26 cellular contexts compared by ENCODE assay signal in genomic region chr17:61789872-61790271, GRCh38.
DNase-seq lines count a peak whose midpoint lies in the region; ATAC-seq, FAIRE-seq and TF ChIP-seq lines count a peak whose summit lies in the region.
"Had no signal": no experiment of that assay in that cellular context is flagged by ENCODE, and none has a peak within 500 bp of the region (broad histone marks: within the 10 kb centered on the region; RNA-seq: fewer than 3 reads in every experiment).

No MANE protein-coding gene starts in this region.

- H3K18ac ChIP-seq in IMR-90 (ENCODE audit: low read depth, low read length), result no peak overlapping the region

- SMC1A ChIA-PET in GM12878 (lab: Charles Lee; ENCODE audit: uncharacterized antibody, unreplicated experiment), result no interaction called here

- TF ChIP-seq EP300 in GM12878 (IDR thresholded peaks at IDR 0.05; ENCODE audit: borderline replicate concordance in 1 of 2, control insufficient read depth in 1 of 2, low read depth in 2 of 2, low read length in 2 of 2), result no peak

- H3K23ac ChIP-seq in IMR-90 (ENCODE audit: low read depth, low read length), result no peak overlapping the region

- CTCF ChIA-PET in IMR-90 (lab: Yijun Ruan, JAX) (no interaction called here), GM12878 (lab: Yijun Ruan, JAX) (no interaction called here)

- no peaks in the 10 kb centered on the region for H3K9me3 Mint-ChIP-seq in nephron progenitor cell
- H3K9me3 Mint-ChIP-seq: CD8-positive, alpha-beta memory T cell had no signal

- TF ChIP-seq RAD21 in IMR-90 (IDR thresholded peaks at IDR 0.05; ENCODE audit: low read length) (no peak), GM12878 (IDR thresholded peaks at IDR 0.05; ENCODE audit: insufficient read depth, low read depth, low read length) (no peak)

- peaks cover 36% of the 10 kb centered on the region for H3K36me3 Mint-ChIP-seq in nephron progenitor cell (ENCODE audit: low read depth)
- H3K36me3 Mint-ChIP-seq: CD4-positive, alpha-beta memory T cell; CD4-positive, CD25-positive, alpha-beta regulatory T cell had no signal

- no peak overlapping the region; a peak in 1 of 4 replicates for H4K8ac ChIP-seq in IMR-90 (ENCODE audit: low read depth in 2 of 2, low read length in 2 of 2)

- H3K36me3 ChIP-seq in DOHH2 (ENCODE audit: control insufficient read depth, low read length) (peaks cover 56% of the 10 kb centered on the region), IMR-90 (ENCODE audit: control insufficient read depth, insufficient read depth, low read length) (peaks cover 1% of the 10 kb centered on the region; the same call in 1 of the 2 replicates), GM12878 (ENCODE audit: control insufficient read depth in 2 of 2, insufficient read depth in 2 of 2, low read length in 1 of 2) (no peaks in the 10 kb centered on the region), esophagus squamous epithelium (no peaks in the 10 kb centered on the region)

- H3K4me2 ChIP-seq in DOHH2 (ENCODE audit: low read length) (no peak overlapping the region), IMR-90 (ENCODE audit: low read depth, low read length) (no peak overlapping the region), GM12878 (ENCODE audit: control insufficient read depth, insufficient read depth) (no peak overlapping the region)
- H3K4me2 ChIP-seq: BLaER1 had no signal

- no peaks in the 10 kb centered on the region for H3K4me1 Mint-ChIP-seq in nephron progenitor cell
- H3K4me1 Mint-ChIP-seq: CD14-positive monocyte; CD4-positive, alpha-beta memory T cell; CD4-positive, CD25-positive, alpha-beta regulatory T cell; CD8-positive, alpha-beta memory T cell had no signal

- no peak overlapping the region for H2BK120ac ChIP-seq in IMR-90 (ENCODE audit: low read depth, low read length)

- TF ChIP-seq CTCF in DOHH2 (IDR thresholded peaks at IDR 0.05; ENCODE audit: low read depth, low read length, poor library complexity, severe bottlenecking), result no peak
- TF ChIP-seq CTCF in IMR-90 (conservative IDR thresholded peaks at IDR 0.05; ENCODE audit: low read depth, low read length), result no peak
- TF ChIP-seq CTCF in GM12878 (IDR thresholded peaks at IDR 0.05 in 2 of 3, conservative IDR thresholded peaks at IDR 0.05 in 1 of 3; ENCODE audit: control insufficient read depth in 2 of 3, extremely low read depth in 1 of 3, insufficient read depth in 1 of 3, low read depth in 3 of 3, low read length in 3 of 3), result no peak
- no peak for TF ChIP-seq CTCF in nephron progenitor cell (IDR thresholded peaks at IDR 0.05)
- no peak for TF ChIP-seq CTCF in esophagus squamous epithelium (IDR thresholded peaks at IDR 0.05)

- H3K4me3 Mint-ChIP-seq in nephron progenitor cell, result no peak overlapping the region
- H3K4me3 Mint-ChIP-seq: CD14-positive monocyte; CD4-positive, alpha-beta memory T cell; CD8-positive, alpha-beta memory T cell had no signal

- FAIRE-seq in GM12878 (lab: Jason Lieb, UNC), result no peak
- FAIRE-seq: GM12892, GM18507 had no signal

- H3K79me2 ChIP-seq in DOHH2 (ENCODE audit: control insufficient read depth, low read length) (0 out of 2 replicates have a peak, but pooled peaks cover 2% of the 10 kb centered on the region), GM12878 (ENCODE audit: control insufficient read depth, insufficient read depth, low read length) (no peaks in the 10 kb centered on the region)

- no peak overlapping the region for H2BK15ac ChIP-seq in IMR-90 (ENCODE audit: low read depth, low read length)

- ATAC-seq in IMR-90 (ENCODE audit: low read depth), result no peak
- no peak for ATAC-seq in GM12878
- no peak for ATAC-seq in HG02623 (IDR thresholded peaks at IDR 0.05; ENCODE audit: unreplicated experiment)

- RAD21 ChIA-PET in GM12878 (lab: Charles Lee; ENCODE audit: unreplicated experiment), result no interaction called here

- peaks cover 2 to 6% of the 10 kb centered on the region in 2 experiments; a peak in 3 of 4 replicates for H3K79me1 ChIP-seq in IMR-90 (ENCODE audit: low read depth in 1 of 2, low read length in 2 of 2)

- DNase-seq in IMR-90 (no peak), GM12878 (ENCODE audit: low read depth, low spot score) (no peak), nephron progenitor cell (no peak), OCI-M1 (lab: John Stamatoyannopoulos, UW) (no peak), esophagus squamous epithelium (lab: John Stamatoyannopoulos, UW) (no peak)
- DNase-seq in stimulated activated CD4-positive, alpha-beta T cell treated with anti-CD3 and anti-CD28 coated beads, Interleukin-4, amount 100 ng/mL, for 1 hour, result no peak
- DNase-seq: 8988T; ACHN; BE2C; C1 segment of cervical spinal cord; CD4-positive, alpha-beta memory T cell; CD4-positive, CD25-positive, alpha-beta regulatory T cell; CD8-positive, alpha-beta memory T cell; COR-L47; DMS 273 treated with DMSO at 0.1 percent for 48 hours; DMS153; DMS53; DMS79; DND-41; GF-D8 had no signal

- no peak overlapping the region for H2AFZ ChIP-seq in IMR-90 (replicated peaks; ENCODE audit: low read length, poor library complexity)
- H2AFZ ChIP-seq in GM12878 (ENCODE audit: control insufficient read depth, low read depth, low read length), result no peak overlapping the region

- H3K27me3 Mint-ChIP-seq in nephron progenitor cell (ENCODE audit: low read depth, poor library complexity), result peaks cover 2% of the 10 kb centered on the region
- H3K27me3 Mint-ChIP-seq: CD4-positive, alpha-beta memory T cell; CD4-positive, CD25-positive, alpha-beta regulatory T cell; CD8-positive, alpha-beta memory T cell had no signal

- POLR2A ChIA-PET in IMR-90 (lab: Charles Lee; ENCODE audit: unreplicated experiment) (no interaction called here), GM12878 (lab: Charles Lee) (no interaction called here)

- H3K4me3 ChIP-seq in DOHH2 (ENCODE audit: low read length) (no peak overlapping the region), IMR-90 (ENCODE audit: insufficient read depth, low read depth, low read length) (no peak overlapping the region), GM12878 (no peak overlapping the region), esophagus squamous epithelium (no peak overlapping the region)
- H3K4me3 ChIP-seq: BLaER1 had no signal

- peaks cover 26% of the 10 kb centered on the region for H3K4me1 ChIP-seq in DOHH2 (ENCODE audit: control insufficient read depth, low read length)
- H3K4me1 ChIP-seq in IMR-90 (ENCODE audit: control insufficient read depth, insufficient read depth, low read length), result no peaks in the 10 kb centered on the region
- peaks cover 5% of the 10 kb centered on the region for H3K4me1 ChIP-seq in GM12878 (ENCODE audit: control insufficient read depth, insufficient read depth, low read length)
- no peaks in the 10 kb centered on the region for H3K4me1 ChIP-seq in esophagus squamous epithelium
- H3K4me1 ChIP-seq: BE2C, BLaER1 had no signal

- peak overlapping the region; percentile 40 for H3K27ac Mint-ChIP-seq in nephron progenitor cell
- H3K27ac Mint-ChIP-seq: CD14-positive monocyte; CD4-positive, alpha-beta memory T cell; CD4-positive, CD25-positive, alpha-beta regulatory T cell; CD8-positive, alpha-beta memory T cell had no signal

- H3K9me3 ChIP-seq in DOHH2 (ENCODE audit: control insufficient read depth, insufficient read depth, low read length), result no peaks in the 10 kb centered on the region
- no peaks in the 10 kb centered on the region for H3K9me3 ChIP-seq in IMR-90 (ENCODE audit: control insufficient read depth, insufficient read depth, low read length)
- H3K9me3 ChIP-seq in GM12878 (replicated peaks; ENCODE audit: control insufficient read depth, insufficient read depth, low read length), result no peaks in the 10 kb centered on the region
- H3K9me3 ChIP-seq in esophagus squamous epithelium, result no peaks in the 10 kb centered on the region
- H3K9me3 ChIP-seq: BE2C had no signal

- no peak overlapping the region for H4K91ac ChIP-seq in IMR-90 (ENCODE audit: insufficient read depth, low read depth, low read length)

- in situ Hi-C loops in IMR-90 (cut with MboI; ENCODE audit: low sequenced_read_pairs), result no loop called here
- in situ Hi-C loops in GM12878 (cut with MboI), result no loop called here

- TF ChIP-seq POLR2A in IMR-90 (IDR thresholded peaks at IDR 0.05; ENCODE audit: low read depth, low read length), result no peak
- TF ChIP-seq POLR2A in GM12878 (IDR thresholded peaks at IDR 0.05; ENCODE audit: low read depth, low read length), result no peak
- no peak for TF ChIP-seq POLR2A in esophagus squamous epithelium (IDR thresholded peaks at IDR 0.05)

- no peaks in the 10 kb centered on the region for H3K9me1 ChIP-seq in IMR-90 (ENCODE audit: insufficient read depth, low read length)

- H3K9ac ChIP-seq in IMR-90 (ENCODE audit: low read depth, low read length), result no peak overlapping the region
- no peak overlapping the region for H3K9ac ChIP-seq in GM12878 (ENCODE audit: control insufficient read depth, insufficient read depth, low read length)
- H3K9ac ChIP-seq: BLaER1 had no signal

- H4K5ac ChIP-seq in IMR-90 (ENCODE audit: low read depth, low read length), result no peak overlapping the region

- no peaks in the 10 kb centered on the region for H3K9me2 ChIP-seq in DOHH2 (replicated peaks; ENCODE audit: control insufficient read depth, low read length)

- H2BK5ac ChIP-seq in IMR-90 (ENCODE audit: low read depth, low read length, poor library complexity, severe bottlenecking), result no peak overlapping the region

- no peak overlapping the region for H3K4ac ChIP-seq in IMR-90 (ENCODE audit: low read depth, low read length)

- H4K20me1 ChIP-seq in DOHH2 (ENCODE audit: control insufficient read depth, insufficient read depth, low read depth, low read length) (no peaks in the 10 kb centered on the region), IMR-90 (ENCODE audit: insufficient read depth, low read length) (no peaks in the 10 kb centered on the region), GM12878 (ENCODE audit: control insufficient read depth, insufficient read depth) (no peaks in the 10 kb centered on the region)
- H4K20me1 ChIP-seq: BLaER1 had no signal

- dilution Hi-C loops in IMR-90 (cut with HindIII; ENCODE audit: low sequenced_read_pairs, unreplicated experiment), result no loop called here

- BruUV-seq in IMR-90 (replicated peaks; lab: Mats Ljungman, UMichigan) (no TSS peak), GM12878 (replicated peaks; lab: Mats Ljungman, UMichigan) (no TSS peak)

- H2AK9ac ChIP-seq in IMR-90 (replicated peaks; ENCODE audit: low read depth, low read length, poor library complexity), result no peak overlapping the region

- 0 out of 2 replicates have a peak overlapping the region, but pooled peaks have one; percentile 45 for H2BK20ac ChIP-seq in IMR-90 (ENCODE audit: low read depth, low read length)

- H2AK5ac ChIP-seq in IMR-90 (ENCODE audit: low read depth, low read length), result no peak overlapping the region

- intact Hi-C loops in IMR-90 (cut with micrococcal nuclease), result no loop called here
- intact Hi-C loops in GM12878 (cut with micrococcal nuclease; ENCODE audit: unreplicated experiment), result no loop called here
- intact Hi-C loops in esophagus squamous epithelium (cut with DNase I), result no loop called here

- no peak overlapping the region for H3K56ac ChIP-seq in IMR-90 (ENCODE audit: extremely low read depth, insufficient read depth, low read length)

- H3K14ac ChIP-seq in IMR-90 (replicated peaks; ENCODE audit: low read depth, low read length), result no peak overlapping the region

- H3K27me3 ChIP-seq in DOHH2 (ENCODE audit: control insufficient read depth, low read length) (no peaks in the 10 kb centered on the region), IMR-90 (ENCODE audit: control insufficient read depth, insufficient read depth, low read length) (no peaks in the 10 kb centered on the region), GM12878 (replicated peaks in 1 of 2; ENCODE audit: control insufficient read depth in 2 of 2, insufficient read depth in 2 of 2, low read length in 1 of 2) (no peaks in the 10 kb centered on the region), esophagus squamous epithelium (no peaks in the 10 kb centered on the region)
- H3K27me3 ChIP-seq: BE2C, BLaER1 had no signal

- peak overlapping the region; percentile 46 for H3K27ac ChIP-seq in DOHH2 (ENCODE audit: low read depth, low read length)
- H3K27ac ChIP-seq in IMR-90 (ENCODE audit: insufficient read depth, low read length), result no peak overlapping the region
- H3K27ac ChIP-seq in GM12878 (ENCODE audit: control insufficient read depth, insufficient read depth), result no peak overlapping the region
- H3K27ac ChIP-seq in esophagus squamous epithelium, result no peak overlapping the region
- H3K27ac ChIP-seq: BLaER1 had no signal

- peaks cover 28% of the 10 kb centered on the region for H3F3A ChIP-seq in DOHH2 (ENCODE audit: control insufficient read depth, insufficient read depth)
